17 cellular contexts compared by ENCODE assay signal in the genomic region with DNA sequence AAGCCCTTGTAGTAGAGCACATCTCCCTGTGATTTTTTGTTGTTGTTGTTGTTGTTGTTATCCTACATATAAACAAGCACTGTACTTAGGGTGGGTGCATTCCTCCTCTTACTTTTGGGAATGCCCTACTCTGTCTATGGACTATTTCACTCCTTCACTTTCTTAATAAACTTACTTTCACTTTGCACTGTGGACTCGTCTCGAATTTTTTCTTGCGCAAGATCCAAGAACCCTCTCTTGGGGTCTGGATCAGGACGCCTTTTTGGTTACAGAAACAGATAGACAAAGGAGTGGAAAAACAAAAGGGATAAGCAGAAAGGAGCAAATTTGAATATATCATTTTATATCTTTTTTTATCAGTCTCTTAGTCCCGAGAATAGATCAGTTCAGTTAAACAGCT. TPM values are rescaled to one million over a fixed set of nuclear protein-coding genes. Genes with fewer than 3 reads are reported as not detected.
A peak's percentile ranks its signal among the peaks of the same experiment; 100 is the strongest.
DNase-seq lines count a peak whose midpoint lies in the region; ATAC-seq and TF ChIP-seq lines count a peak whose summit lies in the region.
"Had no signal": no experiment of that assay in that cellular context is flagged by ENCODE, and none has a peak within 500 bp of the region (broad histone marks: within the 10 kb centered on the region; RNA-seq: fewer than 3 reads in every experiment).

No MANE protein-coding gene starts in this region.

- H3K4me3 Mint-ChIP-seq in glutamatergic neuron (ENCODE audit: unreplicated experiment) = no peak overlapping the region
- H3K4me3 Mint-ChIP-seq: activated CD4-positive, alpha-beta memory T cell treated with anti-CD3 and anti-CD28 coated beads for 36 hours; activated T-cell treated with anti-CD3 and anti-CD28 coated beads, Interleukin-2, amount 50 U/mL, for 4 hours; CD8-positive, alpha-beta memory T cell; stimulated activated naive B cell treated with anti-CD40 and anti-IgM and Interleukin-4, amounts not matched to agents 10 μg/mL and 1 μg/mL and 100 μg/mL, for 72 hours had no signal

- H3K27ac ChIP-seq in heart right ventricle = peak overlapping the region in 8 of 10 donors; percentile 39 to 77 (median 70)
- peak overlapping the region; percentile 47 for H3K27ac ChIP-seq in psoas muscle
- H3K27ac ChIP-seq: parathyroid adenoma, WERI-Rb-1 had no signal

- no peaks in the 10 kb centered on the region for H3K27me3 ChIP-seq in adipocyte (replicated peaks; ENCODE audit: control insufficient read depth, insufficient read depth, low read length)
- no peaks in the 10 kb centered on the region for H3K27me3 ChIP-seq in heart right ventricle
- no peaks in the 10 kb centered on the region for H3K27me3 ChIP-seq in psoas muscle (ENCODE audit: insufficient read depth in 3 of 3, low read length in 2 of 3)

- no peak overlapping the region for H3K27ac Mint-ChIP-seq in glutamatergic neuron (ENCODE audit: unreplicated experiment)
- H3K27ac Mint-ChIP-seq: activated CD4-positive, alpha-beta memory T cell treated with anti-CD3 and anti-CD28 coated beads for 36 hours; activated naive CD4-positive, alpha-beta T cell treated with anti-CD3 and anti-CD28 coated beads, Interleukin-2, amount 50 U/mL, for 72 hours; stimulated activated naive B cell treated with anti-CD40 and anti-IgM and Interleukin-4, amounts not matched to agents 10 μg/mL and 1 μg/mL and 100 μg/mL, for 72 hours had no signal

- DNase-seq in AG10803 (ENCODE audit: low read depth) (no peak), adipocyte (ENCODE audit: low read depth) (no peak), heart right ventricle (no peak), psoas muscle (no peak), RKO (ENCODE audit: low spot score) (no peak), glutamatergic neuron (no peak), EL (no peak)
- DNase-seq: activated CD4-positive, alpha-beta memory T cell treated with anti-CD3 and anti-CD28 coated beads for 36 hours; activated T-cell treated with anti-CD3 and anti-CD28 coated beads, Interleukin-2, amount 50 U/mL, for 4 hours; CD8-positive, alpha-beta memory T cell; NCI-H2227 treated with DMSO at 0.1 percent for 48 hours; RPMI8226; stimulated activated naive B cell treated with anti-CD40 and anti-IgM and Interleukin-4, amounts not matched to agents 10 μg/mL and 1 μg/mL and 100 μg/mL, for 72 hours; WERI-Rb-1 had no signal

- H3K9ac ChIP-seq in adipocyte (ENCODE audit: low read length) = peak overlapping the region; percentile 77
- H3K9ac ChIP-seq: parathyroid adenoma had no signal

- ATAC-seq in heart right ventricle = peak in 5 of 8 donors; percentile 29 to 71 (median 45)
- ATAC-seq in psoas muscle = peak in 1 of 4 donors; percentile 36
- no peak for ATAC-seq in HG03280 (IDR thresholded peaks at IDR 0.05; ENCODE audit: unreplicated experiment)
- ATAC-seq: activated naive CD4-positive, alpha-beta T cell treated with anti-CD3 and anti-CD28 coated beads, Interleukin-2, amount 50 U/mL, for 72 hours; activated T-cell treated with anti-CD3 and anti-CD28 coated beads, Interleukin-2, amount 50 U/mL, for 4 hours; stimulated activated naive B cell treated with anti-CD40 and anti-IgM and Interleukin-4, amounts not matched to agents 10 μg/mL and 1 μg/mL and 100 μg/mL, for 72 hours had no signal

- no peaks in the 10 kb centered on the region for H3K36me3 ChIP-seq in adipocyte (ENCODE audit: control insufficient read depth, insufficient read depth, low read length, severe bottlenecking)
- peaks cover 0 to 15% (median 6%) of the 10 kb centered on the region in 9 donors for H3K36me3 ChIP-seq in heart right ventricle
- peaks cover 0 to 15% of the 10 kb centered on the region in 2 donors for H3K36me3 ChIP-seq in psoas muscle (ENCODE audit: insufficient read depth in 1 of 2, low read depth in 1 of 2)

- H3K9me3 Mint-ChIP-seq in glutamatergic neuron (ENCODE audit: unreplicated experiment) = no peaks in the 10 kb centered on the region
- H3K9me3 Mint-ChIP-seq: activated CD4-positive, alpha-beta memory T cell treated with anti-CD3 and anti-CD28 coated beads for 36 hours; activated naive CD4-positive, alpha-beta T cell treated with anti-CD3 and anti-CD28 coated beads, Interleukin-2, amount 50 U/mL, for 72 hours; activated T-cell treated with anti-CD3 and anti-CD28 coated beads, Interleukin-2, amount 50 U/mL, for 4 hours; CD8-positive, alpha-beta memory T cell had no signal

- no peaks in the 10 kb centered on the region for H3K4me1 Mint-ChIP-seq in glutamatergic neuron (ENCODE audit: low read depth, unreplicated experiment)
- H3K4me1 Mint-ChIP-seq: CD8-positive, alpha-beta memory T cell; stimulated activated naive B cell treated with anti-CD40 and anti-IgM and Interleukin-4, amounts not matched to agents 10 μg/mL and 1 μg/mL and 100 μg/mL, for 72 hours had no signal

- peaks cover 3% of the 10 kb centered on the region for H3K36me3 Mint-ChIP-seq in glutamatergic neuron (ENCODE audit: unreplicated experiment)

- H3K27me3 Mint-ChIP-seq in glutamatergic neuron (ENCODE audit: unreplicated experiment) = peaks cover 2% of the 10 kb centered on the region
- H3K27me3 Mint-ChIP-seq: activated CD4-positive, alpha-beta memory T cell treated with anti-CD3 and anti-CD28 coated beads for 36 hours; stimulated activated naive B cell treated with anti-CD40 and anti-IgM and Interleukin-4, amounts not matched to agents 10 μg/mL and 1 μg/mL and 100 μg/mL, for 72 hours had no signal

- WGBS in heart right ventricle, 2 donors = 57 to 62% methylated on average over 5 of the region's 5 CpGs
- 63 to 82% (median 74%) methylated on average over 5 of the region's 5 CpGs for WGBS in psoas muscle, 3 donors

- no peak for TF ChIP-seq CTCF in AG10803 (conservative IDR thresholded peaks at IDR 0.05; ENCODE audit: low read length)
- TF ChIP-seq CTCF in heart right ventricle (IDR thresholded peaks at IDR 0.05) = no peak
- no peak for TF ChIP-seq CTCF in psoas muscle (IDR thresholded peaks at IDR 0.05)
- TF ChIP-seq CTCF in glutamatergic neuron (IDR thresholded peaks at IDR 0.05; ENCODE audit: partially characterized antibody, unreplicated experiment) = no peak

- H3K4me3 ChIP-seq in AG10803 (ENCODE audit: low read length) (peak overlapping the region; percentile 30), adipocyte (ENCODE audit: low read length) (peak overlapping the region; percentile 79), heart right ventricle (peak overlapping the region in 6 of 10 donors; percentile 4 to 30 (median 30)), psoas muscle (peak overlapping the region; percentile 36)

- H3K9me3 ChIP-seq in adipocyte (ENCODE audit: control insufficient read depth, low read length) (no peaks in the 10 kb centered on the region), heart right ventricle (no peaks in the 10 kb centered on the region), psoas muscle (no peaks in the 10 kb centered on the region)

- intact Hi-C loops in heart right ventricle (cut with DNase I) (no loop called here), psoas muscle (cut with DNase I) (loop anchor here in 1 of 2 donors (5.0 kb wide), 1 partner anchor 36 kb away; no protein-coding TSS in a partner anchor)

- H3K4me1 ChIP-seq in adipocyte (ENCODE audit: control insufficient read depth, insufficient read depth, low read length) (peaks cover 32% of the 10 kb centered on the region), heart right ventricle (peaks cover 7 to 30% (median 18%) of the 10 kb centered on the region in 9 donors), psoas muscle (peaks cover 21% of the 10 kb centered on the region)
- H3K4me1 ChIP-seq: parathyroid adenoma had no signal

RNA-seq across cellular contexts. Expression of gene PAIP1, which starts 14.4 kb away (rescaled TPM):
- 100 to 1,000 TPM; 112 to 162 (median 138) TPM for total RNA-seq in heart right ventricle
- 10 to 100 TPM; 51.1 to 84.6 TPM for polyA plus RNA-seq in heart right ventricle
- total RNA-seq in psoas muscle = 100 to 1,000 TPM; 125 to 143 (median 142) TPM
- 100 to 1,000 TPM in 2 of 3 donors, 10 to 100 TPM in 1; 99.6 to 202 (median 123) TPM for polyA plus RNA-seq in psoas muscle
- total RNA-seq in glutamatergic neuron (ENCODE audit: unreplicated experiment) = 127 TPM

RNA-seq across cellular contexts. Expression of gene NNT, which starts 31.7 kb away (rescaled TPM):
- total RNA-seq in heart right ventricle = 100 to 1,000 TPM; 383 to 731 (median 639) TPM
- 10 to 100 TPM; 40.8 to 78.5 TPM for polyA plus RNA-seq in heart right ventricle
- total RNA-seq in psoas muscle = 100 to 1,000 TPM; 216 to 442 (median 312) TPM
- 100 to 1,000 TPM; 108 to 171 (median 123) TPM for polyA plus RNA-seq in psoas muscle
- 152 TPM for total RNA-seq in glutamatergic neuron (ENCODE audit: unreplicated experiment)

RNA-seq across cellular contexts. Expression of gene C5orf34, which starts 56.3 kb away (rescaled TPM):
- total RNA-seq in heart right ventricle (1 to 10 TPM in 2 of 10 donors, under 1 TPM in 8; 0.22 to 1.6 (median 0.53) TPM), psoas muscle (1 to 10 TPM in 1 of 4 donors, under 1 TPM in 3; 0.53 to 1.2 (median 0.64) TPM), glutamatergic neuron (ENCODE audit: unreplicated experiment) (10.2 TPM)
- polyA plus RNA-seq in heart right ventricle (under 1 TPM; 0.65 to 0.95 TPM), psoas muscle (under 1 TPM; 0.10 to 0.85 (median 0.49) TPM)
